Comparison of ENCODE assay signal across 13 cellular contexts in genomic region chr17:80650751-80651173, GRCh38.
A peak's percentile ranks its signal among the peaks of the same experiment; 100 is the strongest.
DNase-seq lines count a peak whose midpoint lies in the region; ATAC-seq and TF ChIP-seq lines count a peak whose summit lies in the region.
"Had no signal": no experiment of that assay in that cellular context is flagged by ENCODE, and none has a peak within 500 bp of the region (broad histone marks: within the 10 kb centered on the region; RNA-seq: fewer than 3 reads in every experiment).

No MANE protein-coding gene starts in this region.

- H3K9me3 ChIP-seq in HEK293 (ENCODE audit: control insufficient read depth, insufficient read depth, low read depth, low read length) (no peaks in the 10 kb centered on the region), lower lobe of right lung (peaks cover 9% of the 10 kb centered on the region)

- H3K4me3 ChIP-seq in HEK293 (ENCODE audit: low read depth, low read length) (no peak overlapping the region), lower lobe of right lung (no peak overlapping the region)

- peaks cover 52% of the 10 kb centered on the region for H3K36me3 Mint-ChIP-seq in T-helper 2 cell treated with Interferon-gamma antibody and Interleukin-4, amounts not matched to agents 5 μg/mL and 100 μg/mL, for 36 hours (ENCODE audit: low read depth)
- H3K36me3 Mint-ChIP-seq in activated T-helper 17 cell treated with anti-CD3 and anti-CD28 coated beads, Interleukin-2, amount 50 U/mL, for 72 hours (ENCODE audit: low read depth), result peaks cover 20% of the 10 kb centered on the region

- no peaks in the 10 kb centered on the region for H3K27me3 ChIP-seq in lower lobe of right lung (ENCODE audit: low read depth)

- peaks cover 22% of the 10 kb centered on the region for H3K9me3 Mint-ChIP-seq in T-helper 2 cell treated with Interferon-gamma antibody and Interleukin-4, amounts not matched to agents 5 μg/mL and 100 μg/mL, for 36 hours
- H3K9me3 Mint-ChIP-seq in activated T-helper 17 cell treated with anti-CD3 and anti-CD28 coated beads, Interleukin-2, amount 50 U/mL, for 72 hours, result peaks cover 7% of the 10 kb centered on the region

- no peaks in the 10 kb centered on the region for H3K27me3 Mint-ChIP-seq in T-helper 2 cell treated with Interferon-gamma antibody and Interleukin-4, amounts not matched to agents 5 μg/mL and 100 μg/mL, for 36 hours (ENCODE audit: low read depth)
- no peaks in the 10 kb centered on the region for H3K27me3 Mint-ChIP-seq in activated T-helper 17 cell treated with anti-CD3 and anti-CD28 coated beads, Interleukin-2, amount 50 U/mL, for 72 hours
- H3K27me3 Mint-ChIP-seq: activated B cell treated with CpG ODN at 0.5 μM for 24 hours had no signal

- no peak for DNase-seq in T-helper 2 cell treated with Interferon-gamma antibody and Interleukin-4, amounts not matched to agents 5 μg/mL and 100 μg/mL, for 36 hours (ENCODE audit: low spot score)
- no peak for DNase-seq in T-helper 2 cell
- peak; percentile 18 for DNase-seq in iris pigment epithelial cell (ENCODE audit: low read depth)
- no peak for DNase-seq in lower lobe of right lung
- DNase-seq: activated B cell treated with CpG ODN at 0.5 μM for 24 hours; DMS79; RPMI8226; stimulated activated naive CD4-positive, alpha-beta T cell had no signal

- CTCF ChIA-PET in HEK293 (lab: Yijun Ruan, JAX), result interaction anchor here (0.6 to 3.6 kb wide), 17 partner anchors 11 to 292 kb away, joined by 3 to 23 read pairs (median 4); no protein-coding TSS in a partner anchor

- H3K4me1 ChIP-seq in HEK293 (ENCODE audit: control insufficient read depth, insufficient read depth, low read length), result peaks cover 17% of the 10 kb centered on the region
- peaks cover 13% of the 10 kb centered on the region for H3K4me1 ChIP-seq in lower lobe of right lung

- H3K36me3 ChIP-seq in HEK293 (ENCODE audit: control insufficient read depth in 2 of 2, insufficient read depth in 1 of 2, low read length in 2 of 2) (no peaks in the 10 kb centered on the region), lower lobe of right lung (no peaks in the 10 kb centered on the region)

- no peak for TF ChIP-seq CTCF in HEK293 (tag by site-specific recombination; IDR thresholded peaks at IDR 0.05)
- no peak for TF ChIP-seq CTCF in lower lobe of right lung (IDR thresholded peaks at IDR 0.05)

- POLR2A ChIA-PET in HEK293 (lab: Yijun Ruan, JAX), result no interaction called here

- H3K27ac Mint-ChIP-seq in T-helper 2 cell treated with Interferon-gamma antibody and Interleukin-4, amounts not matched to agents 5 μg/mL and 100 μg/mL, for 36 hours, result peak overlapping the region; percentile 76
- peak overlapping the region; percentile 96 for H3K27ac Mint-ChIP-seq in activated T-helper 17 cell treated with anti-CD3 and anti-CD28 coated beads, Interleukin-2, amount 50 U/mL, for 72 hours
- H3K27ac Mint-ChIP-seq: activated B cell treated with CpG ODN at 0.5 μM for 24 hours had no signal

- H3K4me1 Mint-ChIP-seq in T-helper 2 cell treated with Interferon-gamma antibody and Interleukin-4, amounts not matched to agents 5 μg/mL and 100 μg/mL, for 36 hours (ENCODE audit: low read depth), result peaks cover 59% of the 10 kb centered on the region
- peaks cover 49% of the 10 kb centered on the region for H3K4me1 Mint-ChIP-seq in activated T-helper 17 cell treated with anti-CD3 and anti-CD28 coated beads, Interleukin-2, amount 50 U/mL, for 72 hours

- no peak for ATAC-seq in activated T-helper 17 cell treated with anti-CD3 and anti-CD28 coated beads, Interleukin-2, amount 50 U/mL, for 72 hours (replicated peaks)
- ATAC-seq in HG03460 (IDR thresholded peaks at IDR 0.05; ENCODE audit: unreplicated experiment) (no peak), GM18861 (IDR thresholded peaks at IDR 0.05; ENCODE audit: unreplicated experiment) (no peak), lower lobe of right lung (no peak)

- H3K27ac ChIP-seq in HEK293 (ENCODE audit: extremely low read depth, low read depth, low read length) (no peak overlapping the region), lower lobe of right lung (no peak overlapping the region)
- H3K27ac ChIP-seq: HL-60 had no signal

- intact Hi-C loops in lower lobe of right lung (cut with DNase I), result no loop called here

- no peak overlapping the region for H3K4me3 Mint-ChIP-seq in T-helper 2 cell treated with Interferon-gamma antibody and Interleukin-4, amounts not matched to agents 5 μg/mL and 100 μg/mL, for 36 hours
- H3K4me3 Mint-ChIP-seq in activated T-helper 17 cell treated with anti-CD3 and anti-CD28 coated beads, Interleukin-2, amount 50 U/mL, for 72 hours, result peak overlapping the region; percentile 81
- H3K4me3 Mint-ChIP-seq: activated B cell treated with CpG ODN at 0.5 μM for 24 hours had no signal

TF ChIP-seq in HEK293, 187 proteins besides CTCF, POLR2A, EP300 and RAD21:
- TF ChIP-seq ZNF121 (tag by site-specific recombination; IDR thresholded peaks at IDR 0.05) (no peak), GLIS1 (tag by site-specific recombination; IDR thresholded peaks at IDR 0.05) (peak; percentile 44)
TF ChIP-seq in HEK293: peak in this region for 1.
